In the genomic region with DNA sequence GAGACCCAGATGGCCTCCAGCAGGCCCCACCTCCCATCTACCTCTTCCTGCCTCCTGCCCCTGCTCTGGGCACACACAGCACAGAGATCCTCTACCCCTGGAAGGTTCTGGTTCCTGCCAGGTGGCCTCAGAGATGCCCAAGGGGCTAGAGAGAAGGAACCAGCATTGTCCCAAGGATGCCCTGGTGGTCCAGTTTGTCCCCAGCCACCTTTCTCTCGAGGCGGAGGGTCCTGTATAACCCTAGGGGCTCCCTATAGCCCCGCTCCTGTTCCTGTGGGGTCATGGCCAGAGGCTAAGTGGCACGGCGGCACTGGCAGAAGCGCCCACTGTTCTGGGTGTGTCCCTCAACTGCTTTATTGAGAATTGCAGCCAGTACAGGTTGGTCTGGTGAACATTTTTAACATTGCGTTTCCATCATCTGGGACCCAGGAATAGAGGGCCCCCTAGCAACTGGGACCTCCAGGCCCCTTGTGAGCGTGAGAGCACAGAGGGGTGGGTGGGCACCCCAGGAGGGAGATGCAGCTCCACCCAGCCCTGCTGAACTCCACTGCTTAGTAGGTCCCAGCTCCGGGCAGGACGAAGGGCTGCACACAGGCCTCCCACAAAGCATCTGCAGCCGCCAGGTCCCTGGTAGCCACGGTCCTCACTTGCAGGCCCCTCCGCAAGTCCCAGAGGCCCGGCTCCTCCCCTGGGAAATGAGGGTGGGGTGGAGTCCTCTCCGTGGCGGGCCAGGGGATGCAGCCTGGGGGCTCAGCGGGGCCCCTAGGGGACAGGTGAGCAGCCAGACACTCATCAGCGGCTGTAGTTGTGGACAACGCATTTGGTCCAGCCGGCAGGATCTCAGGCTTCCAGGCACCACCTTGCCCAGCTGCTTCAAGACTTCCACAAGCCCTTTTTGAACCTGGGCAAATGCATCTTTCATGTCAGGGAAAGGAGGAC, we compare ENCODE assay signal across 15 cellular contexts. TPM values are rescaled to one million over a fixed set of nuclear protein-coding genes. Genes with fewer than 3 reads are reported as not detected.
A peak's percentile ranks its signal among the peaks of the same experiment; 100 is the strongest.
DNase-seq lines count a peak whose midpoint lies in the region; ATAC-seq and TF ChIP-seq lines count a peak whose summit lies in the region.
"Had no signal": no experiment of that assay in that cellular context is flagged by ENCODE, and none has a peak within 500 bp of the region (broad histone marks: within the 10 kb centered on the region; RNA-seq: fewer than 3 reads in every experiment).

No MANE protein-coding gene starts in this region.

- H3K36me3 Mint-ChIP-seq in osteocyte (ENCODE audit: unreplicated experiment): peaks cover 5% of the 10 kb centered on the region

- no peak overlapping the region for H3K4me3 ChIP-seq in esophagus muscularis mucosa
- H3K4me3 ChIP-seq: right lobe of liver had no signal

- no peak for TF ChIP-seq EP300 in esophagus muscularis mucosa (IDR thresholded peaks at IDR 0.05)

- WGBS in esophagus muscularis mucosa: 82% methylated on average over 6 of the region's 20 CpGs

- peaks cover 0 to 32% (median 25%) of the 10 kb centered on the region in 4 donors for H3K36me3 ChIP-seq in esophagus muscularis mucosa
- H3K36me3 ChIP-seq: right lobe of liver had no signal

- TF ChIP-seq CTCF in GM10266 (IDR thresholded peaks at IDR 0.05; ENCODE audit: control insufficient read depth, insufficient read depth, low read depth, missing control alignments) (no peak), esophagus muscularis mucosa (IDR thresholded peaks at IDR 0.05) (no peak), osteocyte (IDR thresholded peaks at IDR 0.05) (no peak)

- no peaks in the 10 kb centered on the region for H3K4me1 Mint-ChIP-seq in osteocyte (ENCODE audit: unreplicated experiment)

- peaks cover 0 to 12% (median 7%) of the 10 kb centered on the region in 4 donors for H3K9me3 ChIP-seq in esophagus muscularis mucosa
- H3K9me3 ChIP-seq: right lobe of liver had no signal

- H3K4me1 ChIP-seq in esophagus muscularis mucosa: no peaks in the 10 kb centered on the region
- H3K4me1 ChIP-seq: right lobe of liver had no signal

- H3K27me3 Mint-ChIP-seq in osteocyte (ENCODE audit: unreplicated experiment): no peaks in the 10 kb centered on the region

- no peak for ATAC-seq in left lobe of liver
- ATAC-seq: right lobe of liver had no signal

- peaks cover 6% of the 10 kb centered on the region for H3K9me3 Mint-ChIP-seq in osteocyte (ENCODE audit: unreplicated experiment)

- no peak overlapping the region for H3K27ac ChIP-seq in esophagus muscularis mucosa (replicated peaks in 1 of 4)
- H3K27ac ChIP-seq: right lobe of liver, VCaP had no signal

- no peak overlapping the region for H3K4me3 Mint-ChIP-seq in osteocyte (ENCODE audit: unreplicated experiment)

- H3K27me3 ChIP-seq in esophagus muscularis mucosa: peaks cover 0 to 15% (median 0%) of the 10 kb centered on the region in 4 donors
- H3K27me3 ChIP-seq: right lobe of liver had no signal

- intact Hi-C loops in esophagus muscularis mucosa (cut with DNase I): no loop called here

- TF ChIP-seq POLR2A in esophagus muscularis mucosa (IDR thresholded peaks at IDR 0.05; ENCODE audit: low read depth): no peak

- peak; percentile 8 for DNase-seq in Ammon's horn (ENCODE audit: low spot score)
- peak; percentile 7 for DNase-seq in GM10266 (ENCODE audit: extremely low spot score)
- DNase-seq in esophagus muscularis mucosa (ENCODE audit: extremely low spot score): peak; percentile 62
- peak; percentile 84 for DNase-seq in osteocyte (ENCODE audit: extremely low spot score, unreplicated experiment)
- DNase-seq in NCI-H446 (lab: John Stamatoyannopoulos, UW): no peak
- no peak for DNase-seq in left lobe of liver (ENCODE audit: low spot score)
- no peak for DNase-seq in stimulated activated CD4-positive, alpha-beta T cell treated with anti-CD3 and anti-CD28 coated beads, Interleukin-1b, Interleukin-23, amount 100 ng/mL, for 48 hours
- no peak for DNase-seq in NCI-H2227 treated with DMSO at 0.1 percent for 48 hours (lab: John Stamatoyannopoulos, UW)
- DNase-seq: caudate nucleus, erythroblast, NCI-H2081, substantia nigra had no signal

- no peak overlapping the region for H3K27ac Mint-ChIP-seq in osteocyte (ENCODE audit: unreplicated experiment)
- H3K27ac Mint-ChIP-seq: activated T-helper 2 cell treated with anti-CD3 and anti-CD28 coated beads, Interferon-gamma antibody, Interleukin-2, Interleukin-4, amounts not matched to agents 10 μg/mL and 5 μg/mL and 100 μg/mL, durations not matched to agents 14 hours and 24 hours and 36 hours had no signal

RNA-seq across cellular contexts. Expression of a gene that starts 33.1 kb away (rescaled TPM):
- total RNA-seq in esophagus muscularis mucosa: 10 to 100 TPM; 29.1 to 71.5 (median 41.8) TPM
- total RNA-seq in osteocyte: 148 and 149 TPM in 2 replicates
- total RNA-seq in left lobe of liver: 29.4 TPM

Comparison
In these comparisons a context has a peak if more than half of its experiments do, and no peak if none do; other contexts are left out.
1. DNase-seq: peak in Ammon's horn (single experiment), GM10266 (single experiment), esophagus muscularis mucosa (single experiment) and osteocyte (single experiment); none in NCI-H446 (0 of 2), left lobe of liver (single experiment), stimulated activated CD4-positive, alpha-beta T cell treated with anti-CD3 and anti-CD28 coated beads, Interleukin-1b, Interleukin-23, amount 100 ng/mL, for 48 hours (single experiment) and NCI-H2227 treated with DMSO at 0.1 percent for 48 hours (single experiment).